In the genomic region with DNA sequence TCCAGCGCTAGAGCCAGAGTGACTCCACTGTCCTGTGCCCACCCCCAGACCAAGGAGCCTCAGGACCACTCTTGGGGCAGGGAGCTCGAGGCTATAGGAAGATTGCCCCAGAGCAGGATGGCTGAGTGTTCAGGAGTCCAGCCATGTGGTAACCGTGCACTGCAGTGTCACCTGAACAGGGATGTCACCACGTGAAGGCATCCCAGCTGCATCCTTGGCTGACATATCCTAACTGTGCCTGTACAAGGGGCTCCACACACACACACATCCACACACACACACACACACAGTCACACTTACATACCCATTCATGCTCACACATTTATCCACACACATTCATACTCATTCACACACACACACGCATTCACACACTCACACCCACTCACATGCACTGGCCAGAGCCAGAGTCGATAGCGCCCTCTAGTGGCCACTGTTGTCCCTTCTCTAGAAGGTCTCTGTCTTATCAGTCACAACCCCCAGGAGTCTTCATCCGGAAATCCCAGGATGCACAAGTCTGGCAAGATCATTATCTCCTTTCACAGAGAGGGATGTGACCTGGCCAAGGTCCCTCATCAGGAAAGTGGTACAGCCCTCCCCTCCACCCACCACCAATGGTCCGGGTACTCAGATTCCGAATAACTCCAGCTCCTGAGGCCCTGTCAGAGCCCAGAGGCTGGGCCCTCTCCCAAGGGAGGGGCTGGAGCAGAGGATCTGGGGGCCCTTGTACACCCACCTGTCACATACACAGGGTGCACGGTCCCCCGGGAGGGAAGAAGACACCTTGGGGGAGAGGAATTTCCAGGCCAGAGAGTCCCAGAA, we compare ENCODE assay signal across 2 cellular contexts.
TF ChIP-seq lines count a peak whose summit lies in the region.

No MANE protein-coding gene starts in this region.

TF ChIP-seq in A549, 52 proteins besides CTCF, POLR2A, EP300 and RAD21:
- TF ChIP-seq TP53 (CRISPR knock-in tag; IDR thresholded peaks at IDR 0.05): no peak
- no peak for TF ChIP-seq ZC3H11A (IDR thresholded peaks at IDR 0.05)
- TF ChIP-seq JUNB (IDR thresholded peaks at IDR 0.05): no peak
- TF ChIP-seq FOSL2 (IDR thresholded peaks at IDR 0.05): no peak
- no peak for TF ChIP-seq FOSL2 (CRISPR knock-in tag; IDR thresholded peaks at IDR 0.05)
- no peak for TF ChIP-seq MYC (IDR thresholded peaks at IDR 0.05; ENCODE audit: borderline replicate concordance, low read length)
- TF ChIP-seq ZSCAN20 (CRISPR knock-in tag; IDR thresholded peaks at IDR 0.05): no peak
- TF ChIP-seq, protein P1, sequence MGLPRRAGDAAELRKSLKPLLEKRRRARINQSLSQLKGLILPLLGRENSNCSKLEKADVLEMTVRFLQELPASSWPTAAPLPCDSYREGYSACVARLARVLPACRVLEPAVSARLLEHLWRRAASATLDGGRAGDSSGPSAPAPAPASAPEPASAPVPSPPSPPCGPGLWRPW (IDR thresholded peaks at IDR 0.05): no peak

TF ChIP-seq in H1, 55 proteins besides CTCF, POLR2A, EP300 and RAD21:
- TF ChIP-seq EGR1 (IDR thresholded peaks at IDR 0.05; ENCODE audit: borderline replicate concordance, low read depth, low read length) (peak; percentile 9; the same call in 1 of the 2 replicates), ZNF274 (IDR thresholded peaks at IDR 0.05; ENCODE audit: borderline replicate concordance, extremely low read depth, low read length) (no peak)
